In genomic region chr13:102183509-102184182, GRCh38 we compare ENCODE assay signal across 1 cellular context.
TF ChIP-seq lines count a peak whose summit lies in the region.

No MANE protein-coding gene starts in this region.

TF ChIP-seq in liver, 16 proteins besides CTCF, POLR2A, EP300 and RAD21 (continued from another document):
- no peak for TF ChIP-seq MAX (IDR thresholded peaks at IDR 0.05)
- TF ChIP-seq NR2F2 (IDR thresholded peaks at IDR 0.05), result peak; percentile 71
- TF ChIP-seq TAF1 (conservative IDR thresholded peaks at IDR 0.05), result peak; percentile 38
- TF ChIP-seq JUND (IDR thresholded peaks at IDR 0.05), result peak; percentile 73 to 76
- TF ChIP-seq GABPA (IDR thresholded peaks at IDR 0.05 in 1 of 2, conservative IDR thresholded peaks at IDR 0.05 in 1 of 2), result peak in 1 of 2 donors; percentile 20
- peak; percentile 79 for TF ChIP-seq FOXA1 (IDR thresholded peaks at IDR 0.05)
- peak in 1 of 2 donors; percentile 33 for TF ChIP-seq EGR1 (IDR thresholded peaks at IDR 0.05; ENCODE audit: low read depth in 2 of 2)
- TF ChIP-seq, protein P1, sequence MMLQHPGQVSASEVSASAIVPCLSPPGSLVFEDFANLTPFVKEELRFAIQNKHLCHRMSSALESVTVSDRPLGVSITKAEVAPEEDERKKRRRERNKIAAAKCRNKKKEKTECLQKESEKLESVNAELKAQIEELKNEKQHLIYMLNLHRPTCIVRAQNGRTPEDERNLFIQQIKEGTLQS (IDR thresholded peaks at IDR 0.05), result peak; percentile 52
- no peak for TF ChIP-seq REST (IDR thresholded peaks at IDR 0.05)
- TF ChIP-seq HNF4G (IDR thresholded peaks at IDR 0.05), result peak; percentile 49
